In the genomic region with DNA sequence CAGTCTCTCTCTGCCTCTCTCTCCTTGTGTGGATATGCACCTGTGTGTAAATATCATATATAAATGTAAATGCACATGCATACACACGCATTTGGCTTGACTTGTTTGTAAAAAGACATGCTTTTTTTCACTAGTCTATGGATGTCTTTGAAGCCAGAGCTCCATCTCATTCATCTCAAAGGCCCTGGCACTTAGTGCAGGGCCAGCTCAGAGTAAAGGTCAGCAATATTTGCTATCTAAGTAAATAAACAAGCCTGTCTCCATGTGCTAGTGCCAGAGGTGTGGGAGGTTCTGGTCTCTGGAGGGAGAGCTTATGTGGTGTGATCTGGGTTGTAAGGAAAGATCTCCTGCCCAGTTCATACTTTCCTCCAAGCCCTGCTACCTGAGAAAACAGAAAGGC, we compare ENCODE assay signal across 13 cellular contexts. TPM values are rescaled to one million over a fixed set of nuclear protein-coding genes. Genes with fewer than 3 reads are reported as not detected.
"Had no signal": no experiment of that assay in that cellular context is flagged by ENCODE, and none has a peak within 500 bp of the region (broad histone marks: within the 10 kb centered on the region; RNA-seq: fewer than 3 reads in every experiment).

No MANE protein-coding gene starts in this region.

- H3K27ac ChIP-seq: adrenal gland, cardiac muscle cell, tibial nerve, uterus, WERI-Rb-1 had no signal

- H3K4me1 ChIP-seq: uterus had no signal

- H3K36me3 Mint-ChIP-seq: stimulated activated effector memory CD8-positive, alpha-beta T cell treated with anti-CD3 and anti-CD28 coated beads, Interleukin-12 subunit alpha, Interleukin-12 subunit beta, amount 100 ng/mL, for 72 hours had no signal

- H3K4me1 Mint-ChIP-seq: stimulated activated effector memory CD8-positive, alpha-beta T cell treated with anti-CD3 and anti-CD28 coated beads, Interleukin-12 subunit alpha, Interleukin-12 subunit beta, amount 100 ng/mL, for 72 hours had no signal

- H3K27me3 ChIP-seq: uterus had no signal

- H3K4me3 ChIP-seq: adrenal gland, cardiac muscle cell, tibial nerve, uterus had no signal

- H3K9me3 Mint-ChIP-seq: activated CD8-positive, alpha-beta T cell treated with anti-CD3 and anti-CD28 coated beads for 36 hours; activated T-cell treated with anti-CD3 and anti-CD28 coated beads, Interleukin-2, amount 50 U/mL, for 4 hours had no signal

- H3K9me3 ChIP-seq: adrenal gland, tibial nerve, uterus had no signal

- H3K36me3 ChIP-seq: adrenal gland, cardiac muscle cell, tibial nerve, uterus, WERI-Rb-1 had no signal

- H3K4me3 Mint-ChIP-seq: activated CD4-positive, alpha-beta T cell treated with anti-CD3 and anti-CD28 coated beads for 36 hours; activated CD8-positive, alpha-beta T cell treated with anti-CD3 and anti-CD28 coated beads for 36 hours; activated T-cell treated with anti-CD3 and anti-CD28 coated beads, Interleukin-2, amount 50 U/mL, for 4 hours; stimulated activated effector memory CD8-positive, alpha-beta T cell treated with anti-CD3 and anti-CD28 coated beads, Interleukin-12 subunit alpha, Interleukin-12 subunit beta, amount 100 ng/mL, for 72 hours had no signal

- H3K27ac Mint-ChIP-seq: activated CD4-positive, alpha-beta T cell treated with anti-CD3 and anti-CD28 coated beads for 36 hours; activated CD8-positive, alpha-beta T cell treated with anti-CD3 and anti-CD28 coated beads for 36 hours; stimulated activated effector memory CD8-positive, alpha-beta T cell treated with anti-CD3 and anti-CD28 coated beads, Interleukin-12 subunit alpha, Interleukin-12 subunit beta, amount 100 ng/mL, for 72 hours had no signal

- DNase-seq: activated CD4-positive, alpha-beta T cell treated with anti-CD3 and anti-CD28 coated beads for 36 hours; activated CD8-positive, alpha-beta T cell treated with anti-CD3 and anti-CD28 coated beads for 36 hours; activated effector memory CD4-positive, alpha-beta T cell treated with Interleukin-2 at 50 U/mL for 16 hours; activated naive CD4-positive, alpha-beta T cell treated with anti-CD3 and anti-CD28 coated beads, Interleukin-2, amount 50 U/mL, for 16 hours; activated T-cell treated with anti-CD3 and anti-CD28 coated beads, Interleukin-2, amount 50 U/mL, for 4 hours; adrenal gland; midbrain; uterus; WERI-Rb-1 had no signal

- FAIRE-seq: colon had no signal

RNA-seq across cellular contexts. Expression of a gene that starts 5.6 kb away (rescaled TPM):
- total RNA-seq: activated CD4-positive, alpha-beta T cell treated with anti-CD3 and anti-CD28 coated beads for 36 hours; activated CD8-positive, alpha-beta T cell treated with anti-CD3 and anti-CD28 coated beads for 36 hours had no signal
